Comparison of ENCODE assay signal across 15 cellular contexts in genomic region chr10:20760450-20760849, GRCh38.
DNase-seq lines count a peak whose midpoint lies in the region; ATAC-seq, FAIRE-seq and TF ChIP-seq lines count a peak whose summit lies in the region.
"Had no signal": no experiment of that assay in that cellular context is flagged by ENCODE, and none has a peak within 500 bp of the region (broad histone marks: within the 10 kb centered on the region; RNA-seq: fewer than 3 reads in every experiment).

No MANE protein-coding gene starts in this region.

- POLR2A ChIA-PET in CD4-positive, alpha-beta T cell (lab: Charles Lee), result no interaction called here

- no peaks in the 10 kb centered on the region for H3K9me3 ChIP-seq in vagina
- no peaks in the 10 kb centered on the region for H3K9me3 ChIP-seq in CD4-positive, alpha-beta T cell (ENCODE audit: control insufficient read depth, low read length)
- H3K9me3 ChIP-seq: A549 had no signal

- no peak overlapping the region for H4K5ac ChIP-seq in mesendoderm (ENCODE audit: low read length)

- no peak overlapping the region for H3K27ac Mint-ChIP-seq in CD4-positive, alpha-beta T cell
- H3K27ac Mint-ChIP-seq: CD14-positive monocyte; CD8-positive, alpha-beta memory T cell had no signal

- H3K36me3 Mint-ChIP-seq in CD4-positive, alpha-beta T cell (ENCODE audit: low read depth), result no peaks in the 10 kb centered on the region
- H3K36me3 Mint-ChIP-seq: CD14-positive monocyte; CD8-positive, alpha-beta memory T cell had no signal

- H3K4me1 ChIP-seq in mesendoderm (ENCODE audit: control insufficient read depth, low read depth, low read length) (peaks cover 2% of the 10 kb centered on the region), vagina (no peaks in the 10 kb centered on the region)
- H3K4me1 ChIP-seq: A549 had no signal

- ATAC-seq in HG03565 (IDR thresholded peaks at IDR 0.05; ENCODE audit: unreplicated experiment), result no peak
- no peak for ATAC-seq in CD4-positive, alpha-beta T cell (ENCODE audit: poor library complexity)
- ATAC-seq in GM18873 (IDR thresholded peaks at IDR 0.05; ENCODE audit: low FRiP score, unreplicated experiment), result no peak
- ATAC-seq: A549, HCT116 had no signal

- TF ChIP-seq CTCF in dorsolateral prefrontal cortex (IDR thresholded peaks at IDR 0.05 in 54 of 56, conservative IDR thresholded peaks at IDR 0.05 in 2 of 56; ENCODE audit: low read depth in 1 of 56, partially characterized antibody in 56 of 56), result no peak
- no peak for TF ChIP-seq CTCF in vagina (IDR thresholded peaks at IDR 0.05)
- no peak for TF ChIP-seq CTCF in CD4-positive, alpha-beta T cell (IDR thresholded peaks at IDR 0.05)

- peak overlapping the region; percentile 73 for H2BK120ac ChIP-seq in mesendoderm (ENCODE audit: low read depth, low read length)

- H3K79me1 ChIP-seq in mesendoderm (ENCODE audit: low read length), result no peaks in the 10 kb centered on the region

- WGBS in mesendoderm (ENCODE audit: extremely low coverage, insufficient coverage, low lambda C conversion rate), result no CpG with 5 or more reads among the region's 2 CpGs

- TF ChIP-seq POLR2A in vagina (IDR thresholded peaks at IDR 0.05) (no peak), H54 (IDR thresholded peaks at IDR 0.05; ENCODE audit: low read depth, low read length) (no peak)

- no peaks in the 10 kb centered on the region for H3K4me1 Mint-ChIP-seq in CD4-positive, alpha-beta T cell (ENCODE audit: low read depth)
- H3K4me1 Mint-ChIP-seq: CD14-positive monocyte; CD8-positive, alpha-beta memory T cell had no signal

- H3K23ac ChIP-seq in mesendoderm (ENCODE audit: low read length), result no peak overlapping the region

- H3K18ac ChIP-seq in mesendoderm (ENCODE audit: low read length), result peak overlapping the region; percentile 92

- no peaks in the 10 kb centered on the region for H3K27me3 ChIP-seq in dorsolateral prefrontal cortex
- H3K27me3 ChIP-seq in mesendoderm (ENCODE audit: insufficient read depth, low read length, poor library complexity), result no peaks in the 10 kb centered on the region
- no peaks in the 10 kb centered on the region for H3K27me3 ChIP-seq in vagina
- no peaks in the 10 kb centered on the region for H3K27me3 ChIP-seq in CD4-positive, alpha-beta T cell (ENCODE audit: control insufficient read depth, insufficient read depth, low read length)

- intact Hi-C loops in dorsolateral prefrontal cortex (cut with DNase I) (loop anchor here in 1 of 2 donors (5.0 kb wide), 1 partner anchor 448 kb away; no protein-coding TSS in a partner anchor), vagina (cut with DNase I) (no loop called here)
- intact Hi-C loops in CD4-positive, alpha-beta T cell (cut with DNase I, micrococcal nuclease), result no loop called here

- DNase-seq in dorsolateral prefrontal cortex (no peak), mesendoderm (no peak), superior temporal gyrus (ENCODE audit: extremely low spot score) (peak; percentile 60), vagina (ENCODE audit: extremely low spot score in 2 of 2) (no peak), H54 (ENCODE audit: insufficient read length, low spot score) (no peak)
- no peak for DNase-seq in CD4-positive, alpha-beta T cell
- DNase-seq: CD8-positive, alpha-beta memory T cell; DMS53; GF-D8; IMR-90 had no signal

- FAIRE-seq in H54 (lab: Jason Lieb, UNC), result no peak
- FAIRE-seq: A549 had no signal

- H2BK5ac ChIP-seq in mesendoderm (ENCODE audit: low read length), result no peak overlapping the region

- H3K4ac ChIP-seq in mesendoderm (ENCODE audit: low read depth, low read length), result peak overlapping the region; percentile 68

- CTCF ChIA-PET in CD4-positive, alpha-beta T cell (lab: Charles Lee), result interaction anchor here (0.6 kb wide), 1 partner anchor 543 kb away, joined by 3 read pairs; no protein-coding TSS in a partner anchor

- H3K79me2 ChIP-seq in mesendoderm (ENCODE audit: control insufficient read depth, insufficient read depth, low read length), result no peaks in the 10 kb centered on the region

- H4K8ac ChIP-seq in mesendoderm (ENCODE audit: low read depth, low read length), result no peak overlapping the region

- H3K27me3 Mint-ChIP-seq in CD4-positive, alpha-beta T cell, result no peaks in the 10 kb centered on the region
- H3K27me3 Mint-ChIP-seq: CD8-positive, alpha-beta memory T cell had no signal

- H3K4me2 ChIP-seq in mesendoderm (ENCODE audit: low read length), result no peak overlapping the region
- H3K4me2 ChIP-seq: A549 had no signal

- H3K27ac ChIP-seq in dorsolateral prefrontal cortex, result peak overlapping the region in 37 of 59 donors; percentile 6 to 78 (median 54)
- H3K27ac ChIP-seq in mesendoderm (ENCODE audit: low read depth, low read length), result no peak overlapping the region
- peak overlapping the region; percentile 21 for H3K27ac ChIP-seq in vagina
- no peak overlapping the region for H3K27ac ChIP-seq in CD4-positive, alpha-beta T cell (ENCODE audit: low read depth, low read length)
- H3K27ac ChIP-seq: A549 had no signal

- no peak overlapping the region for H3K9ac ChIP-seq in mesendoderm (ENCODE audit: low read length)

- H3K9me3 Mint-ChIP-seq in CD4-positive, alpha-beta T cell, result peaks cover 11% of the 10 kb centered on the region

- no peaks in the 10 kb centered on the region for H3K36me3 ChIP-seq in mesendoderm (ENCODE audit: control insufficient read depth, insufficient read depth, low read length)
- no peaks in the 10 kb centered on the region for H3K36me3 ChIP-seq in vagina

- peak overlapping the region; percentile 74 for H2BK15ac ChIP-seq in mesendoderm (replicated peaks; ENCODE audit: low read depth)

- no peak overlapping the region for H2AK5ac ChIP-seq in mesendoderm (ENCODE audit: low read length)

- no peak overlapping the region for H3K56ac ChIP-seq in mesendoderm (ENCODE audit: low read length)

- no peak overlapping the region for H3K4me3 Mint-ChIP-seq in CD4-positive, alpha-beta T cell
- H3K4me3 Mint-ChIP-seq: CD14-positive monocyte; CD8-positive, alpha-beta memory T cell had no signal

- H3K4me3 ChIP-seq in dorsolateral prefrontal cortex, result no peak overlapping the region
- no peak overlapping the region for H3K4me3 ChIP-seq in mesendoderm (ENCODE audit: low read length)
- H3K4me3 ChIP-seq in vagina, result no peak overlapping the region
- H3K4me3 ChIP-seq: A549 had no signal

Comparison
In these comparisons a context has a peak if more than half of its experiments do, and no peak if none do; other contexts are left out.
1. H3K27ac ChIP-seq: peak in dorsolateral prefrontal cortex (37 of 59) and vagina (single experiment); none in mesendoderm (single experiment) and CD4-positive, alpha-beta T cell (single experiment).